8 cellular contexts compared by ENCODE assay signal in genomic region chr19:2720777-2721569, GRCh38. TPM values are rescaled to one million over a fixed set of nuclear protein-coding genes. Genes with fewer than 3 reads are reported as not detected.
A peak's percentile ranks its signal among the peaks of the same experiment; 100 is the strongest.
DNase-seq lines count a peak whose midpoint lies in the region; ATAC-seq and TF ChIP-seq lines count a peak whose summit lies in the region.

TSS of gene DIRAS1 (minus strand) at chr19:2721372. CDS start at chr19:2717806, 3,566 bp downstream.

- no peak for TF ChIP-seq EP300 in ovary (IDR thresholded peaks at IDR 0.05)
- TF ChIP-seq EP300 in tibial nerve (IDR thresholded peaks at IDR 0.05): no peak

- H3K36me3 Mint-ChIP-seq in CD4-positive, alpha-beta T cell (ENCODE audit: low read depth): no peaks in the 10 kb centered on the region

- peak within 1 kb of the TSS; percentile 58 for H3K4me3 ChIP-seq in NT2/D1 (ENCODE audit: insufficient read length, low read depth)
- H3K4me3 ChIP-seq in fibroblast of mammary gland (ENCODE audit: control insufficient read depth, low read depth, low read length): peak within 1 kb of the TSS; percentile 23
- peak within 1 kb of the TSS; percentile 39 for H3K4me3 ChIP-seq in ovary
- peak within 1 kb of the TSS in 2 of 4 donors; percentile 15 to 44 for H3K4me3 ChIP-seq in tibial nerve

- peaks cover 40% of the 10 kb centered on the region for H3K27me3 ChIP-seq in CD4-positive, alpha-beta T cell (ENCODE audit: control insufficient read depth, insufficient read depth, low read length)
- H3K27me3 ChIP-seq in NT2/D1 (ENCODE audit: insufficient read depth, insufficient read length) (no peaks in the 10 kb centered on the region), ovary (no peaks in the 10 kb centered on the region), tibial nerve (peaks cover 0 to 56% of the 10 kb centered on the region in 2 donors)

- no peak for TF ChIP-seq CTCF in CD4-positive, alpha-beta T cell (IDR thresholded peaks at IDR 0.05)
- no peak for TF ChIP-seq CTCF in fibroblast of mammary gland (conservative IDR thresholded peaks at IDR 0.05; ENCODE audit: control insufficient read depth, insufficient read depth, low read depth, low read length)
- no peak for TF ChIP-seq CTCF in ovary (IDR thresholded peaks at IDR 0.05)
- TF ChIP-seq CTCF in tibial nerve (IDR thresholded peaks at IDR 0.05): no peak

- no peak within 1 kb of the TSS for H3K27ac Mint-ChIP-seq in CD4-positive, alpha-beta T cell

- no peak for ATAC-seq in CD4-positive, alpha-beta T cell (ENCODE audit: poor library complexity)
- no peak for ATAC-seq in HG02678 (IDR thresholded peaks at IDR 0.05; ENCODE audit: unreplicated experiment)

- H3K27me3 Mint-ChIP-seq in CD4-positive, alpha-beta T cell: peaks cover 32% of the 10 kb centered on the region

- peak within 1 kb of the TSS; percentile 85 for H3K9ac ChIP-seq in NT2/D1 (ENCODE audit: insufficient read length, low read depth)

- H3K4me1 Mint-ChIP-seq in CD4-positive, alpha-beta T cell (ENCODE audit: low read depth): peaks cover 5% of the 10 kb centered on the region

- 1 to 5% (median 3%) methylated on average over 13 to 92 of the region's 100 CpGs for WGBS in ovary, 3 donors
- 0 to 5% methylated on average over 15 to 25 of the region's 100 CpGs for WGBS in tibial nerve, 2 donors

- no peak within 1 kb of the TSS for H3K27ac ChIP-seq in CD4-positive, alpha-beta T cell (ENCODE audit: low read depth, low read length)
- H3K27ac ChIP-seq in ovary: no peak within 1 kb of the TSS
- H3K27ac ChIP-seq in tibial nerve: no peak within 1 kb of the TSS

- no peak for DNase-seq in CD4-positive, alpha-beta T cell
- DNase-seq in NT2/D1 (ENCODE audit: low read depth, low spot score): no peak
- DNase-seq in fibroblast of mammary gland (ENCODE audit: low read depth): no peak
- DNase-seq in ovary: peak in 1 of 5 donors; percentile 51
- no peak for DNase-seq in tibial nerve (ENCODE audit: low spot score in 2 of 2)
- DNase-seq in DMS79 treated with DMSO at 0.1 percent for 48 hours (lab: John Stamatoyannopoulos, UW): no peak
- DNase-seq in stimulated activated CD4-positive, alpha-beta T cell treated with anti-CD3 and anti-CD28 coated beads, Interleukin-15, amount 100 ng/mL, for 24 hours: no peak

- no peaks in the 10 kb centered on the region for H3K9me3 Mint-ChIP-seq in CD4-positive, alpha-beta T cell

- intact Hi-C loops in CD4-positive, alpha-beta T cell (cut with DNase I, micrococcal nuclease): no loop called here
- intact Hi-C loops in ovary (cut with DNase I): loop anchor here in 1 of 4 donors (10.0 kb wide), 1 partner anchor 66 kb away; no protein-coding TSS in a partner anchor

- no peaks in the 10 kb centered on the region for H3K9me3 ChIP-seq in CD4-positive, alpha-beta T cell (ENCODE audit: control insufficient read depth, low read length)
- no peaks in the 10 kb centered on the region for H3K9me3 ChIP-seq in NT2/D1 (ENCODE audit: insufficient read depth, low read length)
- H3K9me3 ChIP-seq in ovary: no peaks in the 10 kb centered on the region
- H3K9me3 ChIP-seq in tibial nerve: peaks cover 0 to 2% (median 0%) of the 10 kb centered on the region in 4 donors

- peaks cover 19% of the 10 kb centered on the region for H3K4me1 ChIP-seq in NT2/D1 (ENCODE audit: insufficient read depth, insufficient read length)
- H3K4me1 ChIP-seq in ovary (ENCODE audit: insufficient read depth): peaks cover 14% of the 10 kb centered on the region
- peaks cover 0 to 41% (median 8%) of the 10 kb centered on the region in 4 donors for H3K4me1 ChIP-seq in tibial nerve

- no peak for TF ChIP-seq POLR2A in ovary (IDR thresholded peaks at IDR 0.05)
- no peak for TF ChIP-seq POLR2A in tibial nerve (IDR thresholded peaks at IDR 0.05)

- CTCF ChIA-PET in CD4-positive, alpha-beta T cell (lab: Charles Lee): no interaction called here

- peak within 1 kb of the TSS; percentile 11 for H3K4me3 Mint-ChIP-seq in CD4-positive, alpha-beta T cell

- POLR2A ChIA-PET in CD4-positive, alpha-beta T cell (lab: Charles Lee): no interaction called here

- H3K36me3 ChIP-seq in NT2/D1 (ENCODE audit: insufficient read depth, insufficient read length, low read length) (peaks cover 9% of the 10 kb centered on the region), ovary (no peaks in the 10 kb centered on the region), tibial nerve (no peaks in the 10 kb centered on the region)

RNA-seq across cellular contexts. Expression of gene DIRAS1, which starts in this region (rescaled TPM):
- total RNA-seq in CD4-positive, alpha-beta T cell: not detected
- total RNA-seq in ovary (10 to 100 TPM in 1 of 7 donors, 1 to 10 TPM in 5, under 1 TPM in 1; 0.24 to 16.0 (median 8.0) TPM), tibial nerve (under 1 TPM in 3 of 4 donors, not detected in 1; 0.59 to 0.90 (median 0.87) TPM)
- polyA plus RNA-seq in ovary: 1 to 10 TPM; 2.1 to 5.2 TPM
